ENCODE assay signal across 8 cellular contexts in genomic region chr16:13997933-13998332, GRCh38.
A peak's percentile ranks its signal among the peaks of the same experiment; 100 is the strongest.
DNase-seq lines count a peak whose midpoint lies in the region; ATAC-seq and TF ChIP-seq lines count a peak whose summit lies in the region.

No MANE protein-coding gene starts in this region.

- CTCF ChIA-PET in activated CD8-positive, alpha-beta T cell treated with anti-CD3 and anti-CD28 coated beads for 36 hours (lab: Charles Lee), result no interaction called here
- CTCF ChIA-PET in activated CD8-positive, alpha-beta T cell treated with anti-CD3 and anti-CD28 coated beads, Interleukin-2, amount 10 ng/mL, durations not matched to agents 7 days and 5 days (lab: Charles Lee), result interaction anchor here (0.9 to 1.4 kb wide), 3 partner anchors 78 to 79 kb away, joined by 3 read pairs; partner anchors contain the start of gene ERCC4

- no peaks in the 10 kb centered on the region for H3K36me3 Mint-ChIP-seq in activated CD8-positive, alpha-beta T cell treated with anti-CD3 and anti-CD28 coated beads for 36 hours (ENCODE audit: low read depth)
- H3K36me3 Mint-ChIP-seq in activated CD8-positive, alpha-beta T cell treated with anti-CD3 and anti-CD28 coated beads, Interleukin-2, amount 10 ng/mL, durations not matched to agents 7 days and 5 days (ENCODE audit: low read depth), result no peaks in the 10 kb centered on the region
- H3K36me3 Mint-ChIP-seq in memory B cell, result no peaks in the 10 kb centered on the region
- H3K36me3 Mint-ChIP-seq in activated T-helper 2 cell treated with anti-CD3 and anti-CD28 coated beads, Interferon-gamma antibody, Interleukin-2, Interleukin-4, amounts not matched to agents 10 μg/mL and 5 μg/mL and 100 μg/mL, durations not matched to agents 14 hours and 24 hours and 36 hours (ENCODE audit: low read depth), result no peaks in the 10 kb centered on the region

- peak; percentile 15 for DNase-seq in activated CD8-positive, alpha-beta T cell treated with anti-CD3 and anti-CD28 coated beads for 36 hours
- DNase-seq in activated CD8-positive, alpha-beta T cell treated with anti-CD3 and anti-CD28 coated beads, Interleukin-2, amount 10 ng/mL, durations not matched to agents 7 days and 5 days, result no peak
- DNase-seq in NCI-H2107 treated with DMSO at 0.1 percent for 48 hours (lab: John Stamatoyannopoulos, UW; ENCODE audit: unreplicated experiment), result peak; percentile 78
- peak in 1 of 2 donors; percentile 19 for DNase-seq in memory B cell (ENCODE audit: low spot score in 2 of 2)
- DNase-seq in activated T-helper 2 cell treated with anti-CD3 and anti-CD28 coated beads, Interferon-gamma antibody, Interleukin-2, Interleukin-4, amounts not matched to agents 10 μg/mL and 5 μg/mL and 100 μg/mL, durations not matched to agents 14 hours and 24 hours and 36 hours (ENCODE audit: low spot score), result no peak
- no peak for DNase-seq in inferior parietal cortex (ENCODE audit: extremely low spot score)
- DNase-seq in activated CD8-positive, alpha-beta memory T cell treated with anti-CD3 and anti-CD28 coated beads, Interleukin-2, amount 50 U/mL, for 48 hours, result no peak

- peaks cover 14% of the 10 kb centered on the region for H3K27me3 Mint-ChIP-seq in activated CD8-positive, alpha-beta T cell treated with anti-CD3 and anti-CD28 coated beads for 36 hours
- H3K27me3 Mint-ChIP-seq in activated CD8-positive, alpha-beta T cell treated with anti-CD3 and anti-CD28 coated beads, Interleukin-2, amount 10 ng/mL, durations not matched to agents 7 days and 5 days (ENCODE audit: low read depth), result peaks cover 7% of the 10 kb centered on the region
- H3K27me3 Mint-ChIP-seq in memory B cell, result no peaks in the 10 kb centered on the region
- no peaks in the 10 kb centered on the region for H3K27me3 Mint-ChIP-seq in activated T-helper 2 cell treated with anti-CD3 and anti-CD28 coated beads, Interferon-gamma antibody, Interleukin-2, Interleukin-4, amounts not matched to agents 10 μg/mL and 5 μg/mL and 100 μg/mL, durations not matched to agents 14 hours and 24 hours and 36 hours (ENCODE audit: low read depth)

- H3K9me3 Mint-ChIP-seq in activated CD8-positive, alpha-beta T cell treated with anti-CD3 and anti-CD28 coated beads for 36 hours, result no peaks in the 10 kb centered on the region
- no peaks in the 10 kb centered on the region for H3K9me3 Mint-ChIP-seq in activated CD8-positive, alpha-beta T cell treated with anti-CD3 and anti-CD28 coated beads, Interleukin-2, amount 10 ng/mL, durations not matched to agents 7 days and 5 days (ENCODE audit: insufficient read depth)
- H3K9me3 Mint-ChIP-seq in memory B cell, result peaks cover 2% of the 10 kb centered on the region
- no peaks in the 10 kb centered on the region for H3K9me3 Mint-ChIP-seq in activated T-helper 2 cell treated with anti-CD3 and anti-CD28 coated beads, Interferon-gamma antibody, Interleukin-2, Interleukin-4, amounts not matched to agents 10 μg/mL and 5 μg/mL and 100 μg/mL, durations not matched to agents 14 hours and 24 hours and 36 hours

- intact Hi-C loops in activated CD8-positive, alpha-beta T cell treated with anti-CD3 and anti-CD28 coated beads for 36 hours (cut with micrococcal nuclease), result no loop called here
- intact Hi-C loops in activated T-helper 2 cell treated with anti-CD3 and anti-CD28 coated beads, Interferon-gamma antibody, Interleukin-2, Interleukin-4, amounts not matched to agents 10 μg/mL and 5 μg/mL and 100 μg/mL, durations not matched to agents 14 hours and 24 hours and 36 hours (cut with micrococcal nuclease), result no loop called here

- H3K27ac Mint-ChIP-seq in activated CD8-positive, alpha-beta T cell treated with anti-CD3 and anti-CD28 coated beads for 36 hours, result no peak overlapping the region
- no peak overlapping the region for H3K27ac Mint-ChIP-seq in activated CD8-positive, alpha-beta T cell treated with anti-CD3 and anti-CD28 coated beads, Interleukin-2, amount 10 ng/mL, durations not matched to agents 7 days and 5 days
- H3K27ac Mint-ChIP-seq in memory B cell, result peak overlapping the region; percentile 22
- no peak overlapping the region for H3K27ac Mint-ChIP-seq in activated T-helper 2 cell treated with anti-CD3 and anti-CD28 coated beads, Interferon-gamma antibody, Interleukin-2, Interleukin-4, amounts not matched to agents 10 μg/mL and 5 μg/mL and 100 μg/mL, durations not matched to agents 14 hours and 24 hours and 36 hours

- no peak for TF ChIP-seq CTCF in activated CD8-positive, alpha-beta T cell treated with anti-CD3 and anti-CD28 coated beads for 36 hours (IDR thresholded peaks at IDR 0.05)

- POLR2A ChIA-PET in activated CD8-positive, alpha-beta T cell treated with anti-CD3 and anti-CD28 coated beads for 36 hours (lab: Charles Lee), result no interaction called here
- POLR2A ChIA-PET in activated CD8-positive, alpha-beta T cell treated with anti-CD3 and anti-CD28 coated beads, Interleukin-2, amount 10 ng/mL, durations not matched to agents 7 days and 5 days (lab: Charles Lee), result interaction anchor here (0.6 kb wide), 1 partner anchor 1309 kb away, joined by 4 read pairs; no protein-coding TSS in a partner anchor

- H3K4me3 Mint-ChIP-seq in activated CD8-positive, alpha-beta T cell treated with anti-CD3 and anti-CD28 coated beads for 36 hours, result no peak overlapping the region
- H3K4me3 Mint-ChIP-seq in activated CD8-positive, alpha-beta T cell treated with anti-CD3 and anti-CD28 coated beads, Interleukin-2, amount 10 ng/mL, durations not matched to agents 7 days and 5 days, result no peak overlapping the region
- H3K4me3 Mint-ChIP-seq in memory B cell, result peak overlapping the region; percentile 28
- no peak overlapping the region for H3K4me3 Mint-ChIP-seq in activated T-helper 2 cell treated with anti-CD3 and anti-CD28 coated beads, Interferon-gamma antibody, Interleukin-2, Interleukin-4, amounts not matched to agents 10 μg/mL and 5 μg/mL and 100 μg/mL, durations not matched to agents 14 hours and 24 hours and 36 hours (ENCODE audit: low read depth)

- H3K4me1 Mint-ChIP-seq in activated CD8-positive, alpha-beta T cell treated with anti-CD3 and anti-CD28 coated beads for 36 hours (ENCODE audit: low read depth), result peaks cover 6% of the 10 kb centered on the region
- peaks cover 11% of the 10 kb centered on the region for H3K4me1 Mint-ChIP-seq in activated CD8-positive, alpha-beta T cell treated with anti-CD3 and anti-CD28 coated beads, Interleukin-2, amount 10 ng/mL, durations not matched to agents 7 days and 5 days (ENCODE audit: low read depth)
- H3K4me1 Mint-ChIP-seq in memory B cell, result peaks cover 20% of the 10 kb centered on the region
- H3K4me1 Mint-ChIP-seq in activated T-helper 2 cell treated with anti-CD3 and anti-CD28 coated beads, Interferon-gamma antibody, Interleukin-2, Interleukin-4, amounts not matched to agents 10 μg/mL and 5 μg/mL and 100 μg/mL, durations not matched to agents 14 hours and 24 hours and 36 hours (ENCODE audit: low read depth), result peaks cover 22% of the 10 kb centered on the region

- ATAC-seq in activated CD8-positive, alpha-beta T cell treated with anti-CD3 and anti-CD28 coated beads for 36 hours, result no peak
- ATAC-seq in activated CD8-positive, alpha-beta T cell treated with anti-CD3 and anti-CD28 coated beads, Interleukin-2, amount 10 ng/mL, durations not matched to agents 7 days and 5 days, result no peak
- ATAC-seq in HG02678 (IDR thresholded peaks at IDR 0.05; ENCODE audit: unreplicated experiment) (peak; percentile 89), memory B cell (ENCODE audit: low read depth) (peak; percentile 91)

Comparison
In these comparisons a context has a peak if more than half of its experiments do, and no peak if none do; other contexts are left out.
1. DNase-seq: peak in activated CD8-positive, alpha-beta T cell treated with anti-CD3 and anti-CD28 coated beads for 36 hours (single experiment) and NCI-H2107 treated with DMSO at 0.1 percent for 48 hours (single experiment); none in activated CD8-positive, alpha-beta T cell treated with anti-CD3 and anti-CD28 coated beads, Interleukin-2, amount 10 ng/mL, durations not matched to agents 7 days and 5 days (single experiment), activated T-helper 2 cell treated with anti-CD3 and anti-CD28 coated beads, Interferon-gamma antibody, Interleukin-2, Interleukin-4, amounts not matched to agents 10 μg/mL and 5 μg/mL and 100 μg/mL, durations not matched to agents 14 hours and 24 hours and 36 hours (single experiment), inferior parietal cortex (single experiment) and activated CD8-positive, alpha-beta memory T cell treated with anti-CD3 and anti-CD28 coated beads, Interleukin-2, amount 50 U/mL, for 48 hours (single experiment).
2. ATAC-seq: peak in HG02678 (single experiment) and memory B cell (single experiment); none in activated CD8-positive, alpha-beta T cell treated with anti-CD3 and anti-CD28 coated beads for 36 hours (single experiment) and activated CD8-positive, alpha-beta T cell treated with anti-CD3 and anti-CD28 coated beads, Interleukin-2, amount 10 ng/mL, durations not matched to agents 7 days and 5 days (single experiment).